Comparison of ENCODE assay signal across 18 cellular contexts in the genomic region with DNA sequence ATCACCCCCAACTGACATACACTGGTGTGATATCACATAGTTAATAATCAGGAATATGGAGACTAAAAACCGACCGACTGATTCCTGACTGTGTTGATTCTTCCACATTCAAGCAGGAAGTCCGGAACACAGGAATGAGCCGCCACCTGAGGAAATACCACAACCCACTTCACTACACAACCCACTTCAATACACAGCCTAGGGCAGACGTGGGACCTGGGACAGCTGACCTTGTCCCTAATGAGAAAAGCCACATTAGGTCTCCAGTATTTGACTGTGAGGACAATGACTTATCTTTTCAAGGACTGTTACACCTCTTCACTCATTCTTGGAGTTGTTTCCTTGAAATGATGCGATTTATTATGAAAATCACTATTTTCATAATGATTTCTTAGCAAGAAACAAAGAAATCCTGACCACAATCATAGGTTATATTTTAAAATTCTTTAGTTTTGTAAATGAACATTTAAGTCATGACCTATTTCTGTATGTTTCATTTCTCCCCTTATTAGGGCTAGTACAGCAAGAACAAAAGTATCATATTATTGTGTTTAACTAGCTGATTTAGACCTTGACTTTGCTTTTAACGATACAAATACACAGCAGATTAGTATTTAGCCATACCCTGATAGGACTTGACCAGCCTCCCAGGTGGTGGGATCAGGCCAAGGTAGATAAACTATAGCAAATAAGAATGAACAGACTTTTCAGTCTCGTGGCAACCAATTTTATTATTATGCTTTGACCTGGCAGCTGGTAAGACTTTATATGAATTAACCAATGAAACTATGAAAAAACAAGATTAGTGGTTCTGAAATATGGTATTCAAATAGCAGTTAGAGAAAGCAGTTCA. TPM values are rescaled to one million over a fixed set of nuclear protein-coding genes. Genes with fewer than 3 reads are reported as not detected.
DNase-seq lines count a peak whose midpoint lies in the region; TF ChIP-seq lines count a peak whose summit lies in the region.
"Had no signal": no experiment of that assay in that cellular context is flagged by ENCODE, and none has a peak within 500 bp of the region (broad histone marks: within the 10 kb centered on the region; RNA-seq: fewer than 3 reads in every experiment).

No MANE protein-coding gene starts in this region.

- peak overlapping the region; percentile 84 for H3K27ac Mint-ChIP-seq in activated naive CD4-positive, alpha-beta T cell treated with anti-CD3 and anti-CD28 coated beads, Interleukin-2, amount 50 U/mL, for 24 hours
- H3K27ac Mint-ChIP-seq in activated naive CD8-positive, alpha-beta T cell treated with anti-CD3 and anti-CD28 coated beads for 36 hours: peak overlapping the region; percentile 85
- H3K27ac Mint-ChIP-seq in mesothelial cell of epicardium (peak overlapping the region; percentile 2), Calu3 (ENCODE audit: unreplicated experiment) (no peak overlapping the region)

- H3K36me3 Mint-ChIP-seq in activated naive CD4-positive, alpha-beta T cell treated with anti-CD3 and anti-CD28 coated beads, Interleukin-2, amount 50 U/mL, for 24 hours: peaks cover 10% of the 10 kb centered on the region
- peaks cover 76% of the 10 kb centered on the region for H3K36me3 Mint-ChIP-seq in activated naive CD8-positive, alpha-beta T cell treated with anti-CD3 and anti-CD28 coated beads for 36 hours
- H3K36me3 Mint-ChIP-seq in mesothelial cell of epicardium (peaks cover 7% of the 10 kb centered on the region), Calu3 (ENCODE audit: insufficient read depth, unreplicated experiment) (no peaks in the 10 kb centered on the region)

- CTCF ChIA-PET in Calu3 (lab: Charles Lee): no interaction called here

- intact Hi-C loops in Calu3 (cut with micrococcal nuclease; ENCODE audit: unreplicated experiment): loop anchor here (10.0 kb wide), 1 partner anchor 1319 kb away; no protein-coding TSS in a partner anchor

- no peaks in the 10 kb centered on the region for H3K27me3 Mint-ChIP-seq in activated naive CD4-positive, alpha-beta T cell treated with anti-CD3 and anti-CD28 coated beads, Interleukin-2, amount 50 U/mL, for 24 hours
- no peaks in the 10 kb centered on the region for H3K27me3 Mint-ChIP-seq in activated naive CD8-positive, alpha-beta T cell treated with anti-CD3 and anti-CD28 coated beads for 36 hours
- no peaks in the 10 kb centered on the region for H3K27me3 Mint-ChIP-seq in mesothelial cell of epicardium (ENCODE audit: low read depth)
- H3K27me3 Mint-ChIP-seq in Calu3 (ENCODE audit: unreplicated experiment): no peaks in the 10 kb centered on the region

- no peak overlapping the region for H3K4me3 Mint-ChIP-seq in activated naive CD4-positive, alpha-beta T cell treated with anti-CD3 and anti-CD28 coated beads, Interleukin-2, amount 50 U/mL, for 24 hours
- H3K4me3 Mint-ChIP-seq in activated naive CD8-positive, alpha-beta T cell treated with anti-CD3 and anti-CD28 coated beads for 36 hours: no peak overlapping the region
- no peak overlapping the region for H3K4me3 Mint-ChIP-seq in mesothelial cell of epicardium
- no peak overlapping the region for H3K4me3 Mint-ChIP-seq in Calu3 (ENCODE audit: low read depth, unreplicated experiment)

- no peaks in the 10 kb centered on the region for H3K9me3 Mint-ChIP-seq in activated naive CD4-positive, alpha-beta T cell treated with anti-CD3 and anti-CD28 coated beads, Interleukin-2, amount 50 U/mL, for 24 hours
- peaks cover 2% of the 10 kb centered on the region for H3K9me3 Mint-ChIP-seq in activated naive CD8-positive, alpha-beta T cell treated with anti-CD3 and anti-CD28 coated beads for 36 hours
- no peaks in the 10 kb centered on the region for H3K9me3 Mint-ChIP-seq in mesothelial cell of epicardium
- no peaks in the 10 kb centered on the region for H3K9me3 Mint-ChIP-seq in Calu3 (ENCODE audit: low read depth, unreplicated experiment)
- H3K9me3 Mint-ChIP-seq: HFFc6 had no signal

- no peak for DNase-seq in activated naive CD4-positive, alpha-beta T cell treated with anti-CD3 and anti-CD28 coated beads, Interleukin-2, amount 50 U/mL, for 16 hours
- no peak for DNase-seq in activated naive CD8-positive, alpha-beta T cell treated with anti-CD3 and anti-CD28 coated beads for 36 hours
- no peak for DNase-seq in mesothelial cell of epicardium (ENCODE audit: low spot score in 2 of 2, unreplicated experiment in 2 of 2)
- DNase-seq in NCI-H510A (lab: John Stamatoyannopoulos, UW): no peak
- DNase-seq in SW480 (ENCODE audit: low spot score): no peak
- no peak for DNase-seq in Calu3
- no peak for DNase-seq in kidney glomerular epithelial cell (lab: John Stamatoyannopoulos, UW)
- DNase-seq: activated CD4-positive, alpha-beta T cell treated with anti-CD3 and anti-CD28 coated beads, Interleukin-2, amount 50 U/mL, for 1 hour; amniotic stem cell; DMS79; HFFc6; hippocampal formation; mammary epithelial cell; NCI-H1092; NCI-H226; PC-3; trophoblast cell had no signal

- no TSS peak for BruUV-seq in Calu3 (replicated peaks; lab: Mats Ljungman, UMichigan)

- peaks cover 98% of the 10 kb centered on the region for H3K4me1 Mint-ChIP-seq in activated naive CD4-positive, alpha-beta T cell treated with anti-CD3 and anti-CD28 coated beads, Interleukin-2, amount 50 U/mL, for 24 hours
- peaks cover 91% of the 10 kb centered on the region for H3K4me1 Mint-ChIP-seq in activated naive CD8-positive, alpha-beta T cell treated with anti-CD3 and anti-CD28 coated beads for 36 hours
- peaks cover 9% of the 10 kb centered on the region for H3K4me1 Mint-ChIP-seq in mesothelial cell of epicardium
- H3K4me1 Mint-ChIP-seq in Calu3 (ENCODE audit: low read depth, unreplicated experiment): peaks cover 34% of the 10 kb centered on the region

- TF ChIP-seq CTCF in mesothelial cell of epicardium (IDR thresholded peaks at IDR 0.05; ENCODE audit: unreplicated experiment) (no peak), Calu3 (IDR thresholded peaks at IDR 0.05; ENCODE audit: unreplicated experiment) (no peak)

RNA-seq across cellular contexts. Expression of a gene that starts 6.1 kb away (rescaled TPM):
- total RNA-seq in activated naive CD8-positive, alpha-beta T cell treated with anti-CD3 and anti-CD28 coated beads for 36 hours: 10 to 100 TPM; 82.2 to 91.0 TPM
- 9.5 to 13.1 TPM (median 12.1 TPM) in 3 replicates for total RNA-seq in mesothelial cell of epicardium
- total RNA-seq in Calu3 (2022): 25.1 and 28.9 TPM in 2 replicates

RNA-seq across cellular contexts. Expression of a gene that starts 35.4 kb away (rescaled TPM):
- total RNA-seq in activated naive CD8-positive, alpha-beta T cell treated with anti-CD3 and anti-CD28 coated beads for 36 hours: 10 to 100 TPM; 13.6 to 14.4 TPM
- 11.8 to 19.7 TPM (median 15.5 TPM) in 3 replicates for total RNA-seq in mesothelial cell of epicardium
- total RNA-seq in Calu3 (2022): 16.6 and 17.1 TPM in 2 replicates

RNA-seq across cellular contexts. Expression of a gene that starts 35.5 kb away (rescaled TPM):
- 10 to 100 TPM; 16.9 to 20.3 TPM for total RNA-seq in activated naive CD8-positive, alpha-beta T cell treated with anti-CD3 and anti-CD28 coated beads for 36 hours
- 14.4 to 19.3 TPM (median 15.4 TPM) in 3 replicates for total RNA-seq in mesothelial cell of epicardium
- 17.5 and 23.5 TPM in 2 replicates for total RNA-seq in Calu3 (2022)
